2 cellular contexts compared by ENCODE assay signal in the genomic region with DNA sequence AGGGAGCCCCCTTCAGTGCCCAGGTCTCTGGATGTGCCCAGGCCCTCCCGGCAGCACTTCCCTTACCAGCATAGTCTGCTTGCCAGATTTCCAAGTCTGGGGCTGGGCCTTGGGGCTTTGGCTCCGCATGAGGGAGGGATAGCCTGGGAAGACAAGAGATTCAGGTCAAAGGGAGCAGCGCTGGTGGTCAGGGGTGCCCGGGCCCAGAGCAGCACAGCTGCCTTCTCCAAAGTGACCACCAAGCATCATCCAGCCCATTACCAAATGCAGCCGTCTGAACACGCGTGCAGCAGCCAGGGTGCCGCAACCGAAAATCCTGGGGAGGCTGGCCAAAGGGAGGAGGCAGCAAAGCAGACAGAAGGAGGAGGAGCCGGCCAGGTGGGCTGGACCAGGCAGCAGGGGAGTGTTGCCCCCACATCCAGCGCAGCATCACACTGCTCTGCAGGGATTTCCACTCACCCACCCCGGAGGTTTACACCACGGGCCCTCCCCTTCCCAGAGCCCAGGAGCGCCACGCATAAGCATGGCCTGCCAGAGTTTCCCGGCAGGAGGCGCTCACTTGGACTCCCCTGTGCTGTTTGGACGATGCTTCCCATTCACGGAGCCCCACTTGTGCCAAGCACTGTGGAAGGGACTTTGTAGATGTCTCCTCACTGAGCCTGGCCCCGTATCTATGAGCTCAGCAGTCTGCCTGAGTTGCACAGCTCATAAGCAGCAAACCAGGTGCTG.
A peak's percentile ranks its signal among the peaks of the same experiment; 100 is the strongest.
TF ChIP-seq lines count a peak whose summit lies in the region.

No MANE protein-coding gene starts in this region.

TF ChIP-seq in HCT116, 20 proteins besides CTCF, POLR2A, EP300 and RAD21:
- TF ChIP-seq, protein P1, sequence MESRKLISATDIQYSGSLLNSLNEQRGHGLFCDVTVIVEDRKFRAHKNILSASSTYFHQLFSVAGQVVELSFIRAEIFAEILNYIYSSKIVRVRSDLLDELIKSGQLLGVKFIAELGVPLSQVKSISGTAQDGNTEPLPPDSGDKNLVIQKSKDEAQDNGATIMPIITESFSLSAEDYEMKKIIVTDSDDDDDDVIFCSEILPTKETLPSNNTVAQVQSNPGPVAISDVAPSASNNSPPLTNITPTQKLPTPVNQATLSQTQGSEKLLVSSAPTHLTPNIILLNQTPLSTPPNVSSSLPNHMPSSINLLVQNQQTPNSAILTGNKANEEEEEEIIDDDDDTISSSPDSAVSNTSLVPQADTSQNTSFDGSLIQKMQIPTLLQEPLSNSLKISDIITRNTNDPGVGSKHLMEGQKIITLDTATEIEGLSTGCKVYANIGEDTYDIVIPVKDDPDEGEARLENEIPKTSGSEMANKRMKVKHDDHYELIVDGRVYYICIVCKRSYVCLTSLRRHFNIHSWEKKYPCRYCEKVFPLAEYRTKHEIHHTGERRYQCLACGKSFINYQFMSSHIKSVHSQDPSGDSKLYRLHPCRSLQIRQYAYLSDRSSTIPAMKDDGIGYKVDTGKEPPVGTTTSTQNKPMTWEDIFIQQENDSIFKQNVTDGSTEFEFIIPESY (IDR thresholded peaks at IDR 0.05; ENCODE audit: extremely low read depth, insufficient replicate concordance, low read length): no peak
- TF ChIP-seq POLR2AphosphoS5 (IDR thresholded peaks at IDR 0.05; ENCODE audit: low read depth, low read length) (no peak), CBX3 (IDR thresholded peaks at IDR 0.05; ENCODE audit: low read depth) (no peak), FOSL1 (IDR thresholded peaks at IDR 0.05; ENCODE audit: low read depth) (no peak), EZH2phosphoT487 (IDR thresholded peaks at IDR 0.05; ENCODE audit: borderline replicate concordance) (no peak), SRF (IDR thresholded peaks at IDR 0.05; ENCODE audit: low read depth) (no peak)
- TF ChIP-seq, protein P2, sequence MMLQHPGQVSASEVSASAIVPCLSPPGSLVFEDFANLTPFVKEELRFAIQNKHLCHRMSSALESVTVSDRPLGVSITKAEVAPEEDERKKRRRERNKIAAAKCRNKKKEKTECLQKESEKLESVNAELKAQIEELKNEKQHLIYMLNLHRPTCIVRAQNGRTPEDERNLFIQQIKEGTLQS (IDR thresholded peaks at IDR 0.05): no peak
- TF ChIP-seq, protein P3, sequence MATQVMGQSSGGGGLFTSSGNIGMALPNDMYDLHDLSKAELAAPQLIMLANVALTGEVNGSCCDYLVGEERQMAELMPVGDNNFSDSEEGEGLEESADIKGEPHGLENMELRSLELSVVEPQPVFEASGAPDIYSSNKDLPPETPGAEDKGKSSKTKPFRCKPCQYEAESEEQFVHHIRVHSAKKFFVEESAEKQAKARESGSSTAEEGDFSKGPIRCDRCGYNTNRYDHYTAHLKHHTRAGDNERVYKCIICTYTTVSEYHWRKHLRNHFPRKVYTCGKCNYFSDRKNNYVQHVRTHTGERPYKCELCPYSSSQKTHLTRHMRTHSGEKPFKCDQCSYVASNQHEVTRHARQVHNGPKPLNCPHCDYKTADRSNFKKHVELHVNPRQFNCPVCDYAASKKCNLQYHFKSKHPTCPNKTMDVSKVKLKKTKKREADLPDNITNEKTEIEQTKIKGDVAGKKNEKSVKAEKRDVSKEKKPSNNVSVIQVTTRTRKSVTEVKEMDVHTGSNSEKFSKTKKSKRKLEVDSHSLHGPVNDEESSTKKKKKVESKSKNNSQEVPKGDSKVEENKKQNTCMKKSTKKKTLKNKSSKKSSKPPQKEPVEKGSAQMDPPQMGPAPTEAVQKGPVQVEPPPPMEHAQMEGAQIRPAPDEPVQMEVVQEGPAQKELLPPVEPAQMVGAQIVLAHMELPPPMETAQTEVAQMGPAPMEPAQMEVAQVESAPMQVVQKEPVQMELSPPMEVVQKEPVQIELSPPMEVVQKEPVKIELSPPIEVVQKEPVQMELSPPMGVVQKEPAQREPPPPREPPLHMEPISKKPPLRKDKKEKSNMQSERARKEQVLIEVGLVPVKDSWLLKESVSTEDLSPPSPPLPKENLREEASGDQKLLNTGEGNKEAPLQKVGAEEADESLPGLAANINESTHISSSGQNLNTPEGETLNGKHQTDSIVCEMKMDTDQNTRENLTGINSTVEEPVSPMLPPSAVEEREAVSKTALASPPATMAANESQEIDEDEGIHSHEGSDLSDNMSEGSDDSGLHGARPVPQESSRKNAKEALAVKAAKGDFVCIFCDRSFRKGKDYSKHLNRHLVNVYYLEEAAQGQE (IDR thresholded peaks at IDR 0.05; ENCODE audit: low read depth): no peak
- TF ChIP-seq, protein P4, sequence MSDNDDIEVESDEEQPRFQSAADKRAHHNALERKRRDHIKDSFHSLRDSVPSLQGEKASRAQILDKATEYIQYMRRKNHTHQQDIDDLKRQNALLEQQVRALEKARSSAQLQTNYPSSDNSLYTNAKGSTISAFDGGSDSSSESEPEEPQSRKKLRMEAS (IDR thresholded peaks at IDR 0.05): no peak
TF ChIP-seq in HCT116: peak in this region for 0.

TF ChIP-seq in K562, 482 proteins besides CTCF, POLR2A, EP300 and RAD21:
- TF ChIP-seq, protein P5, sequence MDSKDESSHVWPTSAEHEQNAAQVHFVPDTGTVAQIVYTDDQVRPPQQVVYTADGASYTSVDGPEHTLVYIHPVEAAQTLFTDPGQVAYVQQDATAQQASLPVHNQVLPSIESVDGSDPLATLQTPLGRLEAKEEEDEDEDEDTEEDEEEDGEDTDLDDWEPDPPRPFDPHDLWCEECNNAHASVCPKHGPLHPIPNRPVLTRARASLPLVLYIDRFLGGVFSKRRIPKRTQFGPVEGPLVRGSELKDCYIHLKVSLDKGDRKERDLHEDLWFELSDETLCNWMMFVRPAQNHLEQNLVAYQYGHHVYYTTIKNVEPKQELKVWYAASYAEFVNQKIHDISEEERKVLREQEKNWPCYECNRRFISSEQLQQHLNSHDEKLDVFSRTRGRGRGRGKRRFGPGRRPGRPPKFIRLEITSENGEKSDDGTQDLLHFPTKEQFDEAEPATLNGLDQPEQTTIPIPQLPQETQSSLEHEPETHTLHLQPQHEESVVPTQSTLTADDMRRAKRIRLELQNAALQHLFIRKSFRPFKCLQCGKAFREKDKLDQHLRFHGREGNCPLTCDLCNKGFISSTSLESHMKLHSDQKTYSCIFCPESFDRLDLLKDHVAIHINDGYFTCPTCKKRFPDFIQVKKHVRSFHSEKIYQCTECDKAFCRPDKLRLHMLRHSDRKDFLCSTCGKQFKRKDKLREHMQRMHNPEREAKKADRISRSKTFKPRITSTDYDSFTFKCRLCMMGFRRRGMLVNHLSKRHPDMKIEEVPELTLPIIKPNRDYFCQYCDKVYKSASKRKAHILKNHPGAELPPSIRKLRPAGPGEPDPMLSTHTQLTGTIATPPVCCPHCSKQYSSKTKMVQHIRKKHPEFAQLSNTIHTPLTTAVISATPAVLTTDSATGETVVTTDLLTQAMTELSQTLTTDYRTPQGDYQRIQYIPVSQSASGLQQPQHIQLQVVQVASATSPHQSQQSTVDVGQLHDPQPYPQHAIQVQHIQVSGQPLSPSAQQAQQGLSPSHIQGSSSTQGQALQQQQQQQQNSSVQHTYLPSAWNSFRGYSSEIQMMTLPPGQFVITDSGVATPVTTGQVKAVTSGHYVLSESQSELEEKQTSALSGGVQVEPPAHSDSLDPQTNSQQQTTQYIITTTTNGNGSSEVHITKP (IDR thresholded peaks at IDR 0.05; ENCODE audit: partially characterized antibody): peak; percentile 71
- no peak for TF ChIP-seq ZFP36 (IDR thresholded peaks at IDR 0.05; ENCODE audit: low read depth, low read length, partially characterized antibody)
- TF ChIP-seq NCOA6 (IDR thresholded peaks at IDR 0.05): no peak
- no peak for TF ChIP-seq ZNF695 (CRISPR knock-in tag; IDR thresholded peaks at IDR 0.05)
- no peak for TF ChIP-seq ZNF121 (CRISPR knock-in tag; conservative IDR thresholded peaks at IDR 0.05)
- TF ChIP-seq, protein P6, sequence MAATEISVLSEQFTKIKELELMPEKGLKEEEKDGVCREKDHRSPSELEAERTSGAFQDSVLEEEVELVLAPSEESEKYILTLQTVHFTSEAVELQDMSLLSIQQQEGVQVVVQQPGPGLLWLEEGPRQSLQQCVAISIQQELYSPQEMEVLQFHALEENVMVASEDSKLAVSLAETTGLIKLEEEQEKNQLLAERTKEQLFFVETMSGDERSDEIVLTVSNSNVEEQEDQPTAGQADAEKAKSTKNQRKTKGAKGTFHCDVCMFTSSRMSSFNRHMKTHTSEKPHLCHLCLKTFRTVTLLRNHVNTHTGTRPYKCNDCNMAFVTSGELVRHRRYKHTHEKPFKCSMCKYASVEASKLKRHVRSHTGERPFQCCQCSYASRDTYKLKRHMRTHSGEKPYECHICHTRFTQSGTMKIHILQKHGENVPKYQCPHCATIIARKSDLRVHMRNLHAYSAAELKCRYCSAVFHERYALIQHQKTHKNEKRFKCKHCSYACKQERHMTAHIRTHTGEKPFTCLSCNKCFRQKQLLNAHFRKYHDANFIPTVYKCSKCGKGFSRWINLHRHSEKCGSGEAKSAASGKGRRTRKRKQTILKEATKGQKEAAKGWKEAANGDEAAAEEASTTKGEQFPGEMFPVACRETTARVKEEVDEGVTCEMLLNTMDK (IDR thresholded peaks at IDR 0.05; ENCODE audit: borderline replicate concordance, insufficient read depth, low read depth, low read length, poor library complexity, severe bottlenecking): peak; percentile 15
